In the genomic region with DNA sequence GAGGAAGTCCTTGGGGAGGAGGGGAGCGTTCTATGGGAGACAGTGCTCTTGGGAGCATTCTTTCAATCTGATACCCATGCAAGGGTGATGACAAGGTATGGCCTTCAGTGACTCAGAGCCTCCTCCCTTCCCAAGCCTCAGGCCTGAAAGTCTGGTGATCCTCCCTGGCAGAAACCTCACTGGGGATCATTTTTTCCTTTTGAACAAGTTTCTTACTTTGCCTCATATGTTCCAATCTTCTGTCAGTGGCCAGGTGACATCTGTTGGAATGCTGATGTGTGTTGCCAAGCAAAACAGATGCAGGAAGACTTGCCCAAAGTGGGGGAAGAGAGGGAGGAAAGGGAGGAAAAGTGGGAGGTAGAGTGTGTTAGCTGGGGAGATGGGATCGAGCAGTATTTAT, we compare ENCODE assay signal across 1 cellular context.
TF ChIP-seq lines count a peak whose summit lies in the region.

No MANE protein-coding gene starts in this region.

TF ChIP-seq in GM23338, 12 proteins besides CTCF, POLR2A, EP300 and RAD21:
- TF ChIP-seq, protein P1, sequence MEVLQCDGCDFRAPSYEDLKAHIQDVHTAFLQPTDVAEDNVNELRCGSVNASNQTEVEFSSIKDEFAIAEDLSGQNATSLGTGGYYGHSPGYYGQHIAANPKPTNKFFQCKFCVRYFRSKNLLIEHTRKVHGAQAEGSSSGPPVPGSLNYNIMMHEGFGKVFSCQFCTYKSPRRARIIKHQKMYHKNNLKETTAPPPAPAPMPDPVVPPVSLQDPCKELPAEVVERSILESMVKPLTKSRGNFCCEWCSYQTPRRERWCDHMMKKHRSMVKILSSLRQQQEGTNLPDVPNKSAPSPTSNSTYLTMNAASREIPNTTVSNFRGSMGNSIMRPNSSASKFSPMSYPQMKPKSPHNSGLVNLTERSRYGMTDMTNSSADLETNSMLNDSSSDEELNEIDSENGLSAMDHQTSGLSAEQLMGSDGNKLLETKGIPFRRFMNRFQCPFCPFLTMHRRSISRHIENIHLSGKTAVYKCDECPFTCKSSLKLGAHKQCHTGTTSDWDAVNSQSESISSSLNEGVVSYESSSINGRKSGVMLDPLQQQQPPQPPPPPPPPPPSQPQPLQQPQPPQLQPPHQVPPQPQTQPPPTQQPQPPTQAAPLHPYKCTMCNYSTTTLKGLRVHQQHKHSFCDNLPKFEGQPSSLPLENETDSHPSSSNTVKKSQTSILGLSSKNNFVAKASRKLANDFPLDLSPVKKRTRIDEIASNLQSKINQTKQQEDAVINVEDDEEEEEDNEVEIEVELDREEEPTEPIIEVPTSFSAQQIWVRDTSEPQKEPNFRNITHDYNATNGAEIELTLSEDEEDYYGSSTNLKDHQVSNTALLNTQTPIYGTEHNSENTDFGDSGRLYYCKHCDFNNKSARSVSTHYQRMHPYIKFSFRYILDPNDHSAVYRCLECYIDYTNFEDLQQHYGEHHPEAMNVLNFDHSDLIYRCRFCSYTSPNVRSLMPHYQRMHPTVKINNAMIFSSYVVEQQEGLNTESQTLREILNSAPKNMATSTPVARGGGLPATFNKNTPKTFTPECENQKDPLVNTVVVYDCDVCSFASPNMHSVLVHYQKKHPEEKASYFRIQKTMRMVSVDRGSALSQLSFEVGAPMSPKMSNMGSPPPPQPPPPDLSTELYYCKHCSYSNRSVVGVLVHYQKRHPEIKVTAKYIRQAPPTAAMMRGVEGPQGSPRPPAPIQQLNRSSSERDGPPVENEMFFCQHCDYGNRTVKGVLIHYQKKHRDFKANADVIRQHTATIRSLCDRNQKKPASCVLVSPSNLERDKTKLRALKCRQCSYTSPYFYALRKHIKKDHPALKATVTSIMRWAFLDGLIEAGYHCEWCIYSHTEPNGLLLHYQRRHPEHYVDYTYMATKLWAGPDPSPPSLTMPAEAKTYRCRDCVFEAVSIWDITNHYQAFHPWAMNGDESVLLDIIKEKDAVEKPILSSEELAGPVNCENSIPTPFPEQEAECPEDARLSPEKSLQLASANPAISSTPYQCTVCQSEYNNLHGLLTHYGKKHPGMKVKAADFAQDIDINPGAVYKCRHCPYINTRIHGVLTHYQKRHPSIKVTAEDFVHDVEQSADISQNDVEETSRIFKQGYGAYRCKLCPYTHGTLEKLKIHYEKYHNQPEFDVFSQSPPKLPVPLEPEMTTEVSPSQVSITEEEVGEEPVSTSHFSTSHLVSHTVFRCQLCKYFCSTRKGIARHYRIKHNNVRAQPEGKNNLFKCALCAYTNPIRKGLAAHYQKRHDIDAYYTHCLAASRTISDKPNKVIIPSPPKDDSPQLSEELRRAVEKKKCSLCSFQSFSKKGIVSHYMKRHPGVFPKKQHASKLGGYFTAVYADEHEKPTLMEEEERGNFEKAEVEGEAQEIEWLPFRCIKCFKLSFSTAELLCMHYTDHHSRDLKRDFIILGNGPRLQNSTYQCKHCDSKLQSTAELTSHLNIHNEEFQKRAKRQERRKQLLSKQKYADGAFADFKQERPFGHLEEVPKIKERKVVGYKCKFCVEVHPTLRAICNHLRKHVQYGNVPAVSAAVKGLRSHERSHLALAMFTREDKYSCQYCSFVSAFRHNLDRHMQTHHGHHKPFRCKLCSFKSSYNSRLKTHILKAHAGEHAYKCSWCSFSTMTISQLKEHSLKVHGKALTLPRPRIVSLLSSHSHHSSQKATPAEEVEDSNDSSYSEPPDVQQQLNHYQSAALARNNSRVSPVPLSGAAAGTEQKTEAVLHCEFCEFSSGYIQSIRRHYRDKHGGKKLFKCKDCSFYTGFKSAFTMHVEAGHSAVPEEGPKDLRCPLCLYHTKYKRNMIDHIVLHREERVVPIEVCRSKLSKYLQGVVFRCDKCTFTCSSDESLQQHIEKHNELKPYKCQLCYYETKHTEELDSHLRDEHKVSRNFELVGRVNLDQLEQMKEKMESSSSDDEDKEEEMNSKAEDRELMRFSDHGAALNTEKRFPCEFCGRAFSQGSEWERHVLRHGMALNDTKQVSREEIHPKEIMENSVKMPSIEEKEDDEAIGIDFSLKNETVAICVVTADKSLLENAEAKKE (CRISPR knock-in tag; IDR thresholded peaks at IDR 0.05) = no peak
